In the genomic region with DNA sequence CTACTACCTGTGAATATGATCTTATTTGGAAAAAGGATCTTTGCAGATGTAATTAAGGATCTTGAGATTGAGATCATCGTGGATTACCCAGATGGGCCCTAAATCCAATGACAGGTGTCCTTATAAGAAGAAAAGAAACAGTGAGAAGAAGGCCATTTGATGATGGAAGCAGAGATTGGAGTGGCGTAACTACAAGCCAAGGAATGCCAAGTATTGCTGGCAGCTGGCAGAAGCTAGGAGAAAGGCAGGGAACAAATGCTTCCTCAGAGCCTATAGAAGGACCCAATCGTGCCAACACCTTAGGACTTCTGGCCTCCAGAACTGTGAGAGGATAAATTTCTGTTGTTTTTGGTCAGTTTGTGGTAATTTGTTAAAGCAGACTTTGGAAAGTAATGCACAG, we compare ENCODE assay signal across 7 cellular contexts.
"Had no signal": no experiment of that assay in that cellular context is flagged by ENCODE, and none has a peak within 500 bp of the region (broad histone marks: within the 10 kb centered on the region; RNA-seq: fewer than 3 reads in every experiment).

No MANE protein-coding gene starts in this region.

- H3K27ac Mint-ChIP-seq: GM23338, HFFc6 had no signal

- H3K9me3 Mint-ChIP-seq: GM23338, HFFc6 had no signal

- DNase-seq: HFFc6, IMR-90, KG1 had no signal

- ATAC-seq: GM23338, HCT116, K562 had no signal

- H3K9me3 ChIP-seq: HAP-1 had no signal

- H3K4me1 ChIP-seq: HAP-1 had no signal

- H3K36me3 ChIP-seq: HAP-1 had no signal

- H3K4me3 ChIP-seq: GM23338, HAP-1, K562 had no signal

- H2AFZ ChIP-seq: GM23338 had no signal

- H3K4me3 Mint-ChIP-seq: GM23338, HFFc6 had no signal

- H3K4me2 ChIP-seq: GM23338 had no signal
